In genomic region chr15:40342421-40343313, GRCh38 we compare ENCODE assay signal across 11 cellular contexts. TPM values are rescaled to one million over a fixed set of nuclear protein-coding genes. Genes with fewer than 3 reads are reported as not detected.
A peak's percentile ranks its signal among the peaks of the same experiment; 100 is the strongest.
DNase-seq lines count a peak whose midpoint lies in the region; ATAC-seq and TF ChIP-seq lines count a peak whose summit lies in the region.
"Had no signal": no experiment of that assay in that cellular context is flagged by ENCODE, and none has a peak within 500 bp of the region (broad histone marks: within the 10 kb centered on the region; RNA-seq: fewer than 3 reads in every experiment).

No MANE protein-coding gene starts in this region.

- TF ChIP-seq CTCF in PC-9 (conservative IDR thresholded peaks at IDR 0.05) (no peak), smooth muscle cell (IDR thresholded peaks at IDR 0.05; ENCODE audit: borderline replicate concordance, insufficient read depth, poor library complexity, severe bottlenecking) (no peak)

- no peaks in the 10 kb centered on the region for H3K9me3 ChIP-seq in PC-9 (ENCODE audit: insufficient read depth, low read depth)
- H3K9me3 ChIP-seq in smooth muscle cell (replicated peaks; ENCODE audit: low read depth) = no peaks in the 10 kb centered on the region
- H3K9me3 ChIP-seq in T-helper 17 cell (ENCODE audit: control insufficient read depth, low read length, poor library complexity, severe bottlenecking) = no peaks in the 10 kb centered on the region

- H2AFZ ChIP-seq in PC-9 = no peak overlapping the region
- peak overlapping the region; percentile 57 for H2AFZ ChIP-seq in smooth muscle cell (ENCODE audit: low read depth)

- peaks cover 6% of the 10 kb centered on the region for H3K4me1 Mint-ChIP-seq in T-helper 17 cell

- H3K4me2 ChIP-seq in PC-9 (peak overlapping the region; percentile 97), smooth muscle cell (peak overlapping the region; percentile 63)
- H3K4me2 ChIP-seq: KMS-11 had no signal

- H3K79me2 ChIP-seq in PC-9 (ENCODE audit: low read depth) (peaks cover 33% of the 10 kb centered on the region), smooth muscle cell (ENCODE audit: low read depth) (no peaks in the 10 kb centered on the region)

- BruUV-seq in PC-9 (replicated peaks; lab: Mats Ljungman, UMichigan) = no TSS peak

- DNase-seq in PC-9 (peak in 1 of 2 experiments; percentile 69), smooth muscle cell (lab: John Stamatoyannopoulos, UW; ENCODE audit: unreplicated experiment) (no peak), SW 1271 (lab: John Stamatoyannopoulos, UW) (no peak), glomerular visceral epithelial cell (ENCODE audit: extremely low spot score) (no peak), T-helper 17 cell (no peak)
- DNase-seq: activated naive CD4-positive, alpha-beta T cell treated with anti-CD3 and anti-CD28 coated beads, Interleukin-2, amount 50 U/mL, for 16 hours; DND-41; occipital lobe had no signal

- peaks cover 9% of the 10 kb centered on the region; the same call in 1 of the 2 replicates for H3K36me3 ChIP-seq in PC-9 (ENCODE audit: low read depth)
- H3K36me3 ChIP-seq in smooth muscle cell (ENCODE audit: low read depth) = no peaks in the 10 kb centered on the region

- no peaks in the 10 kb centered on the region for H3K36me3 Mint-ChIP-seq in T-helper 17 cell (ENCODE audit: low read depth)

- H3K27ac Mint-ChIP-seq in T-helper 17 cell = no peak overlapping the region

- H3K27me3 Mint-ChIP-seq in T-helper 17 cell = no peaks in the 10 kb centered on the region

- H3F3A ChIP-seq in PC-9 (ENCODE audit: insufficient read depth, low read depth) (peaks cover 37% of the 10 kb centered on the region), smooth muscle cell (ENCODE audit: low read depth) (peaks cover 26% of the 10 kb centered on the region)

- peak overlapping the region; percentile 76 for H3K9ac ChIP-seq in smooth muscle cell (ENCODE audit: low read depth)
- H3K9ac ChIP-seq: KMS-11 had no signal

- H4K20me1 ChIP-seq in PC-9 (ENCODE audit: insufficient read depth) (no peaks in the 10 kb centered on the region), smooth muscle cell (ENCODE audit: low read depth) (no peaks in the 10 kb centered on the region)

- intact Hi-C loops in PC-9 (cut with micrococcal nuclease; ENCODE audit: unreplicated experiment) = no loop called here

- WGBS in smooth muscle cell (ENCODE audit: low lambda C conversion rate) = 62% methylated on average over 7 of the region's 7 CpGs

- peak overlapping the region; percentile 22; the same call in 1 of the 2 replicates for H3K4me3 ChIP-seq in PC-9
- H3K4me3 ChIP-seq in smooth muscle cell = no peak overlapping the region

- H3K27me3 ChIP-seq in PC-9 (ENCODE audit: insufficient read depth, low read depth) (no peaks in the 10 kb centered on the region), smooth muscle cell (ENCODE audit: low read depth) (no peaks in the 10 kb centered on the region)

- POLR2A ChIA-PET in PC-9 (lab: Charles Lee; ENCODE audit: unreplicated experiment) = no interaction called here

- peak overlapping the region; percentile 93 for H3K27ac ChIP-seq in PC-9
- H3K27ac ChIP-seq in smooth muscle cell (ENCODE audit: low read depth) = peak overlapping the region; percentile 98
- H3K27ac ChIP-seq: KMS-11 had no signal

- no peaks in the 10 kb centered on the region for H3K9me2 ChIP-seq in PC-9 (ENCODE audit: insufficient read depth)

- ATAC-seq in esophagus mucosa (peak; percentile 17), T-helper 17 cell (no peak)

- H3K4me3 Mint-ChIP-seq in T-helper 17 cell = no peak overlapping the region

- CTCF ChIA-PET in PC-9 (lab: Charles Lee) = interaction anchor here (0.6 kb wide), 1 partner anchor 20 kb away, joined by 6 read pairs; no protein-coding TSS in a partner anchor

- peaks cover 72% of the 10 kb centered on the region for H3K4me1 ChIP-seq in PC-9 (replicated peaks; ENCODE audit: insufficient read depth)
- peaks cover 32% of the 10 kb centered on the region for H3K4me1 ChIP-seq in smooth muscle cell (ENCODE audit: low read depth)

RNA-seq across cellular contexts. Expression of gene CCDC9B, which starts 1.9 kb away (rescaled TPM):
- total RNA-seq in PC-9 (2021) (141 and 168 TPM in 2 replicates), esophagus mucosa (21.3 TPM), smooth muscle cell (2.2 and 3.8 TPM in 2 replicates), T-helper 17 cell (1 to 10 TPM; 4.1 to 5.3 TPM)
- 0.97 and 4.7 TPM in 2 replicates for polyA plus RNA-seq in smooth muscle cell

RNA-seq across cellular contexts. Expression of gene PHGR1, which starts 8.2 kb away (rescaled TPM):
- total RNA-seq in PC-9 (2021) (not detected in 2 replicates), esophagus mucosa (not detected), smooth muscle cell (not detected in 2 replicates), T-helper 17 cell (not detected)
- polyA plus RNA-seq in smooth muscle cell = 0.48 TPM in 1 of 2 replicates, not detected in the other
- total RNA-seq: frontal cortex, occipital lobe had no signal

RNA-seq across cellular contexts. Expression of gene DISP2, which starts 15.4 kb away (rescaled TPM):
- total RNA-seq in PC-9 (2021) (0.35 and 0.63 TPM in 2 replicates), esophagus mucosa (0.28 TPM), smooth muscle cell (0.04 and 0.58 TPM in 2 replicates), T-helper 17 cell (under 1 TPM; 0.02 to 0.03 TPM)
- 0.46 and 0.90 TPM in 2 replicates for polyA plus RNA-seq in smooth muscle cell

RNA-seq across cellular contexts. Expression of gene INAFM2, which starts 19.2 kb away (rescaled TPM):
- total RNA-seq in PC-9 (2021) (2.4 and 3.1 TPM in 2 replicates), esophagus mucosa (7.1 TPM), smooth muscle cell (28.1 and 30.4 TPM in 2 replicates), T-helper 17 cell (10 to 100 TPM in 1 of 2 donors, 1 to 10 TPM in 1; 9.2 to 48.3 TPM)
- 23.9 and 48.6 TPM in 2 replicates for polyA plus RNA-seq in smooth muscle cell

RNA-seq across cellular contexts. Expression of gene PLCB2, which starts 34.9 kb away (rescaled TPM):
- total RNA-seq in PC-9 (2021) = 0.92 and 1.6 TPM in 2 replicates
- total RNA-seq in esophagus mucosa = 4.2 TPM
- total RNA-seq in smooth muscle cell = 1.5 and 3.9 TPM in 2 replicates
- polyA plus RNA-seq in smooth muscle cell = 1.9 TPM in 1 of 2 replicates, not detected in the other
- 100 to 1,000 TPM; 228 to 238 TPM for total RNA-seq in T-helper 17 cell
